In the genomic region with DNA sequence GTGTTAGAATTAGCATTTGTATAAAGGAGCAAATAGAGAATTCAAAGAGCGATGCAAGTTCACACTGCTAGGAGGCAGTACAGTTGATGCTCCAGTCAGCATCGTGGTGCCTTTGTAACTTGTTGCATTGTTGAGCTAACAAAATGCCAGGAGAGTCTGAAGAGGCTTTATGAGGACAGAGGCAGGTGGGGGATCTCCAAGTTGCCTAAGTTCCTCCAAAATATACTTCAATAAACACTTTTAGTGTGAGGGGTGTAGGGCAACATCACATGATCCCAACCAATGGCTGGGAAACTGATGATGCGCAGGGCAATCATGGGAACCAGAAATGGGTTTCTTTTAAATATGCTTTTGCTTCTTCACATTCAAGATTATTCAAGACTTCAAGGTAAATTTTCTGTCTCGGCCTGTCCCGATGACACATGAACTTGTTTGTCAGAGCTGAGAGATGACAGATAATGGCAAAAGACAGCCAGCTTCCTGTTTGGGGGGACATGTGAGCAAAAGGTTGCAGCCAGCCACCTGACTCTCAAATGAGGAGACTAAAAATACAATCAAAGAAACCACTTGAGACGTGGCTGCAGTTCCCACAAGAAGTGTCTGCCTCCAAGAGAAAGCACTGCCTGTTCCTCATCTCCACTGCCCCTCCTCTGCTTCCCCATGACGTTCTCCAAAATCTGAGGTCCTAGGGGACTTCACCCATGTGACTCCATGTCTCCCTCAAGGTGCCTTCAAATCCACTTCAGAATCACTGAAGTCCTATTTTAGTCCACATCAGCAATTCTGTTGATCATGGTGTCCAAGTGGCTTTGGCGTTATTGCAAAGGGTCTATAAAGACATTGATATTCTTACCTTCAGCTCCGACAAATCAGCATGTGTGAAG, we compare ENCODE assay signal across 1 cellular context.
A peak's percentile ranks its signal among the peaks of the same experiment; 100 is the strongest.
TF ChIP-seq lines count a peak whose summit lies in the region.

No MANE protein-coding gene starts in this region.

TF ChIP-seq in GM12878, 131 proteins besides CTCF, POLR2A, EP300 and RAD21 (continued from another document and continues in another):
- no peak for TF ChIP-seq EZH2 (IDR thresholded peaks at IDR 0.05; ENCODE audit: borderline replicate concordance, control insufficient read depth, low read depth, low read length)
- no peak for TF ChIP-seq E2F8 (IDR thresholded peaks at IDR 0.05; ENCODE audit: low read depth, partially characterized antibody)
- TF ChIP-seq ZNF687 (IDR thresholded peaks at IDR 0.05), result peak; percentile 100
- peak; percentile 65; the same call in 1 of the 2 replicates for TF ChIP-seq CBFB (IDR thresholded peaks at IDR 0.05; ENCODE audit: low read depth)
- TF ChIP-seq WRNIP1 (IDR thresholded peaks at IDR 0.05; ENCODE audit: borderline replicate concordance, low read depth, low read length), result no peak
- TF ChIP-seq SKIL (IDR thresholded peaks at IDR 0.05; ENCODE audit: low read depth, poor library complexity, severe bottlenecking), result peak; percentile 96
- TF ChIP-seq NKRF (conservative IDR thresholded peaks at IDR 0.05), result no peak; the same call in 1 of the 2 replicates
- TF ChIP-seq, protein P1, sequence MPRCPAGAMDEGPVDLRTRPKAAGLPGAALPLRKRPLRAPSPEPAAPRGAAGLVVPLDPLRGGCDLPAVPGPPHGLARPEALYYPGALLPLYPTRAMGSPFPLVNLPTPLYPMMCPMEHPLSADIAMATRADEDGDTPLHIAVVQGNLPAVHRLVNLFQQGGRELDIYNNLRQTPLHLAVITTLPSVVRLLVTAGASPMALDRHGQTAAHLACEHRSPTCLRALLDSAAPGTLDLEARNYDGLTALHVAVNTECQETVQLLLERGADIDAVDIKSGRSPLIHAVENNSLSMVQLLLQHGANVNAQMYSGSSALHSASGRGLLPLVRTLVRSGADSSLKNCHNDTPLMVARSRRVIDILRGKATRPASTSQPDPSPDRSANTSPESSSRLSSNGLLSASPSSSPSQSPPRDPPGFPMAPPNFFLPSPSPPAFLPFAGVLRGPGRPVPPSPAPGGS (IDR thresholded peaks at IDR 0.05; ENCODE audit: borderline replicate concordance, insufficient read depth, low read depth, low read length, poor library complexity, severe bottlenecking), result peak; percentile 68
- TF ChIP-seq, protein P2, sequence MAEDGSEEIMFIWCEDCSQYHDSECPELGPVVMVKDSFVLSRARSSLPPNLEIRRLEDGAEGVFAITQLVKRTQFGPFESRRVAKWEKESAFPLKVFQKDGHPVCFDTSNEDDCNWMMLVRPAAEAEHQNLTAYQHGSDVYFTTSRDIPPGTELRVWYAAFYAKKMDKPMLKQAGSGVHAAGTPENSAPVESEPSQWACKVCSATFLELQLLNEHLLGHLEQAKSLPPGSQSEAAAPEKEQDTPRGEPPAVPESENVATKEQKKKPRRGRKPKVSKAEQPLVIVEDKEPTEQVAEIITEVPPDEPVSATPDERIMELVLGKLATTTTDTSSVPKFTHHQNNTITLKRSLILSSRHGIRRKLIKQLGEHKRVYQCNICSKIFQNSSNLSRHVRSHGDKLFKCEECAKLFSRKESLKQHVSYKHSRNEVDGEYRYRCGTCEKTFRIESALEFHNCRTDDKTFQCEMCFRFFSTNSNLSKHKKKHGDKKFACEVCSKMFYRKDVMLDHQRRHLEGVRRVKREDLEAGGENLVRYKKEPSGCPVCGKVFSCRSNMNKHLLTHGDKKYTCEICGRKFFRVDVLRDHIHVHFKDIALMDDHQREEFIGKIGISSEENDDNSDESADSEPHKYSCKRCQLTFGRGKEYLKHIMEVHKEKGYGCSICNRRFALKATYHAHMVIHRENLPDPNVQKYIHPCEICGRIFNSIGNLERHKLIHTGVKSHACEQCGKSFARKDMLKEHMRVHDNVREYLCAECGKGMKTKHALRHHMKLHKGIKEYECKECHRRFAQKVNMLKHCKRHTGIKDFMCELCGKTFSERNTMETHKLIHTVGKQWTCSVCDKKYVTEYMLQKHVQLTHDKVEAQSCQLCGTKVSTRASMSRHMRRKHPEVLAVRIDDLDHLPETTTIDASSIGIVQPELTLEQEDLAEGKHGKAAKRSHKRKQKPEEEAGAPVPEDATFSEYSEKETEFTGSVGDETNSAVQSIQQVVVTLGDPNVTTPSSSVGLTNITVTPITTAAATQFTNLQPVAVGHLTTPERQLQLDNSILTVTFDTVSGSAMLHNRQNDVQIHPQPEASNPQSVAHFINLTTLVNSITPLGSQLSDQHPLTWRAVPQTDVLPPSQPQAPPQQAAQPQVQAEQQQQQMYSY (CRISPR knock-in tag; IDR thresholded peaks at IDR 0.05), result 0 out of 2 replicates have a peak, but pooled peaks have one; percentile 39
- peak; percentile 87 for TF ChIP-seq SMAD1 (IDR thresholded peaks at IDR 0.05; ENCODE audit: low read depth, partially characterized antibody)
- TF ChIP-seq POLR2AphosphoS2 (IDR thresholded peaks at IDR 0.05; ENCODE audit: low read depth, low read length), result peak; percentile 77
- peak; percentile 87 for TF ChIP-seq IKZF1 (conservative IDR thresholded peaks at IDR 0.05)
- TF ChIP-seq KDM1A (IDR thresholded peaks at IDR 0.05; ENCODE audit: borderline replicate concordance), result no peak
- TF ChIP-seq NBN (IDR thresholded peaks at IDR 0.05), result peak; percentile 70; the same call in 1 of the 2 replicates
- TF ChIP-seq YBX1 (IDR thresholded peaks at IDR 0.05), result 0 out of 2 replicates have a peak, but pooled peaks have one; percentile 40
- TF ChIP-seq RB1 (IDR thresholded peaks at IDR 0.05; ENCODE audit: borderline replicate concordance), result 0 out of 2 replicates have a peak, but pooled peaks have one; percentile 27
- TF ChIP-seq YY1 (IDR thresholded peaks at IDR 0.05; ENCODE audit: low read depth, low read length), result 0 out of 2 replicates have a peak, but pooled peaks have one; percentile 38
- TF ChIP-seq, protein P3, sequence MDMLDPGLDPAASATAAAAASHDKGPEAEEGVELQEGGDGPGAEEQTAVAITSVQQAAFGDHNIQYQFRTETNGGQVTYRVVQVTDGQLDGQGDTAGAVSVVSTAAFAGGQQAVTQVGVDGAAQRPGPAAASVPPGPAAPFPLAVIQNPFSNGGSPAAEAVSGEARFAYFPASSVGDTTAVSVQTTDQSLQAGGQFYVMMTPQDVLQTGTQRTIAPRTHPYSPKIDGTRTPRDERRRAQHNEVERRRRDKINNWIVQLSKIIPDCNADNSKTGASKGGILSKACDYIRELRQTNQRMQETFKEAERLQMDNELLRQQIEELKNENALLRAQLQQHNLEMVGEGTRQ (IDR thresholded peaks at IDR 0.05; ENCODE audit: borderline replicate concordance, low read depth, low read length), result peak; percentile 58; the same call in 1 of the 2 replicates
- no peak for TF ChIP-seq KLF5 (IDR thresholded peaks at IDR 0.05; ENCODE audit: partially characterized antibody)
- TF ChIP-seq ESRRA (IDR thresholded peaks at IDR 0.05; ENCODE audit: low read length), result no peak
- TF ChIP-seq HCFC1 (IDR thresholded peaks at IDR 0.05; ENCODE audit: low read length), result no peak
- TF ChIP-seq MAX (IDR thresholded peaks at IDR 0.05; ENCODE audit: low read depth, low read length), result peak; percentile 37; the same call in 1 of the 2 replicates
- TF ChIP-seq FOXM1 (IDR thresholded peaks at IDR 0.05; ENCODE audit: low read depth, low read length), result peak; percentile 54
- 0 out of 2 replicates have a peak, but pooled peaks have one; percentile 37 for TF ChIP-seq TARDBP (IDR thresholded peaks at IDR 0.05; ENCODE audit: borderline replicate concordance)
- TF ChIP-seq CREM (IDR thresholded peaks at IDR 0.05; ENCODE audit: low read depth), result peak; percentile 76; the same call in 1 of the 2 replicates
- peak; percentile 63; the same call in 1 of the 2 replicates for TF ChIP-seq EED (IDR thresholded peaks at IDR 0.05; ENCODE audit: low read depth)
- peak; percentile 36; the same call in 1 of the 2 replicates for TF ChIP-seq SPI1 (IDR thresholded peaks at IDR 0.05; ENCODE audit: borderline replicate concordance, insufficient read depth, low read depth, low read length)
- TF ChIP-seq SIN3A (IDR thresholded peaks at IDR 0.05; ENCODE audit: low read depth, low read length), result 0 out of 2 replicates have a peak, but pooled peaks have one; percentile 34
- TF ChIP-seq SP1 (IDR thresholded peaks at IDR 0.05; ENCODE audit: low read depth, low read length), result no peak
- peak; percentile 45; the same call in 1 of the 2 replicates for TF ChIP-seq CHD2 (IDR thresholded peaks at IDR 0.05; ENCODE audit: borderline replicate concordance, low read depth, low read length)
- peak; percentile 77 for TF ChIP-seq ATF2 (IDR thresholded peaks at IDR 0.05; ENCODE audit: low read length)
- TF ChIP-seq POU2F2 (IDR thresholded peaks at IDR 0.05; ENCODE audit: borderline replicate concordance, low read depth, low read length), result peak; percentile 70; the same call in 2 of the 3 replicates
